ENCODE assay signal across 24 cellular contexts in the genomic region with DNA sequence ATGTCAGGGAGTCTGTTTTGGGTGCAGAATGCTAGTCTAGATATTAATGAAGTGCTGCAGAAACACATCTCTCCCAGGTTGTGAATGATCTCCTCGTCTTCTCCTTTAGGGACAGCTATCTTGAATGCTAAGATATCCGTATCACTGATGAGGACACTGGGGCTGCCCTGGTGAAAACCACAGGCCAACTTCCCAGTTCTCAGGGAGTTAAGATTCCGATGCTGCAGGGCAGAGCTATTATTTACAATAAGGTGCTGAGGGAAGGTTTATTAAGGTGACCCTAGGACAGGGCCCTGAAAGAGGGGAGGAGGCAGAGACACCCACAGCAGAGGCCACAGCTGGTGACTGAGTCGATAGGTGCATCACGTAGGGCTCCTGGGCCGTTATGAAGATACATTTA.
DNase-seq lines count a peak whose midpoint lies in the region; ATAC-seq, FAIRE-seq and TF ChIP-seq lines count a peak whose summit lies in the region.
"Had no signal": no experiment of that assay in that cellular context is flagged by ENCODE, and none has a peak within 500 bp of the region (broad histone marks: within the 10 kb centered on the region; RNA-seq: fewer than 3 reads in every experiment).

No MANE protein-coding gene starts in this region.

- 92% methylated on average over 6 of the region's 6 CpGs; no CpG with 5 or more reads in 1 of the 2 experiments for WGBS in H1 (ENCODE audit: extremely low coverage in 1 of 2, insufficient coverage in 1 of 2, insufficient read length in 1 of 2, insufficient replicate concordance in 2 of 2, low coverage in 1 of 2, low lambda C conversion rate in 2 of 2, missing lambda C conversion rate in 1 of 2), 2 experiments
- WGBS in pancreas, 2 donors = 82 to 85% methylated on average over 6 of the region's 6 CpGs

- no peak overlapping the region for H3K4me2 ChIP-seq in H1 (ENCODE audit: insufficient read depth in 1 of 2, low read depth in 2 of 2, low read length in 2 of 2)

- H3K36me3 ChIP-seq in left ventricle myocardium inferior (no peaks in the 10 kb centered on the region), H1 (ENCODE audit: control insufficient read depth in 2 of 4, insufficient read depth in 4 of 4, low read length in 3 of 4) (no peaks in the 10 kb centered on the region), neutrophil (no peaks in the 10 kb centered on the region), pancreas (no peaks in the 10 kb centered on the region)
- H3K36me3 ChIP-seq: tibial nerve, WERI-Rb-1 had no signal

- no peak overlapping the region for H3K56ac ChIP-seq in H1 (replicated peaks; ENCODE audit: insufficient read length, low read depth, low read length)

- H2AFZ ChIP-seq in H1 (ENCODE audit: low read length) = peak overlapping the region; percentile 12; the same call in 1 of the 2 replicates

- no peak overlapping the region for H3K9ac ChIP-seq in H1 (replicated peaks in 1 of 4; ENCODE audit: extremely low read depth in 1 of 4, low read depth in 3 of 4, low read length in 3 of 4)

- no peak overlapping the region for H4K8ac ChIP-seq in H1 (ENCODE audit: extremely low read depth, insufficient read depth, low read length)

- peak overlapping the region; percentile 36 for H4K91ac ChIP-seq in H1 (replicated peaks; ENCODE audit: insufficient read length, low read length)

- no peak overlapping the region for H2BK120ac ChIP-seq in H1 (replicated peaks; ENCODE audit: low read depth, low read length)

- no peak overlapping the region; the same call in 1 of the 2 replicates for H3K18ac ChIP-seq in H1 (ENCODE audit: extremely low read depth, low read length)

- CTCF ChIA-PET in H1 (lab: Charles Lee; ENCODE audit: partially characterized antibody) = interaction anchor here (1.0 kb wide), 1 partner anchor 173 kb away, joined by 5 read pairs; no protein-coding TSS in a partner anchor

- no peak for TF ChIP-seq POLR2A in H1 (IDR thresholded peaks at IDR 0.05; ENCODE audit: control extremely low read depth in 1 of 2, low read depth in 2 of 2, low read length in 2 of 2)

- H3K4me3 ChIP-seq in left ventricle myocardium inferior = no peak overlapping the region
- no peak overlapping the region for H3K4me3 ChIP-seq in HL-60 (replicated peaks; ENCODE audit: insufficient read depth, low read length)
- H3K4me3 ChIP-seq in H1 (ENCODE audit: extremely low read depth in 1 of 4, insufficient read depth in 2 of 4, low read depth in 3 of 4, low read length in 4 of 4) = no peak overlapping the region
- H3K4me3 ChIP-seq in neutrophil (ENCODE audit: low read depth in 1 of 2, low read length in 1 of 2) = peak overlapping the region in 1 of 2 experiments; percentile 25
- no peak overlapping the region for H3K4me3 ChIP-seq in pancreas
- H3K4me3 ChIP-seq: coronary artery, tibial nerve had no signal

- TF ChIP-seq CTCF in left ventricle myocardium inferior (IDR thresholded peaks at IDR 0.05; ENCODE audit: borderline replicate concordance) (no peak), HL-60 (IDR thresholded peaks at IDR 0.05; ENCODE audit: insufficient read depth, low read length) (no peak), H1 (IDR thresholded peaks at IDR 0.05; ENCODE audit: control extremely low read depth in 1 of 3, insufficient read depth in 1 of 3, low read depth in 1 of 3, low read length in 3 of 3) (no peak), neutrophil (IDR thresholded peaks at IDR 0.05) (no peak), pancreas (IDR thresholded peaks at IDR 0.05) (no peak)

- no peak overlapping the region for H2BK12ac ChIP-seq in H1 (ENCODE audit: low read depth, low read length)

- H3K27ac ChIP-seq in left ventricle myocardium inferior (replicated peaks) (peak overlapping the region; percentile 12), HL-60 (replicated peaks) (peak overlapping the region; percentile 78), H1 (ENCODE audit: low read depth, low read length) (no peak overlapping the region), neutrophil (peak overlapping the region; percentile 75), pancreas (no peak overlapping the region)
- H3K27ac ChIP-seq: coronary artery, tibial nerve, WERI-Rb-1 had no signal

- DNase-seq in left ventricle myocardium inferior (no peak), cardiac septum (ENCODE audit: low spot score) (no peak), HL-60 (ENCODE audit: low read depth in 1 of 2, low spot score in 1 of 2) (peak in 1 of 2 experiments; percentile 77), H1 (ENCODE audit: low read depth in 1 of 2, low spot score in 2 of 2) (no peak), activated T-cell treated with anti-CD3 and anti-CD28 coated beads for 4 hours (no peak), amniotic stem cell (lab: John Stamatoyannopoulos, UW) (no peak), pancreas (no peak)
- DNase-seq: activated CD4-positive, alpha-beta T cell treated with anti-CD3 and anti-CD28 coated beads for 4 hours; activated CD8-positive, alpha-beta T cell treated with anti-CD3 and anti-CD28 coated beads, Interleukin-2, amount 10 ng/mL, durations not matched to agents 7 days and 5 days; aorta; caudate nucleus; effector memory CD4-positive, alpha-beta T cell; erythroblast; NCI-H1092 treated with DMSO at 0.1 percent for 48 hours; NCI-H1694 treated with DMSO at 0.1 percent for 48 hours; NCI-H524; occipital lobe; PC-3; WERI-Rb-1 had no signal

- FAIRE-seq in H1 (lab: Jason Lieb, UNC) = no peak
- FAIRE-seq in pancreas (lab: Jason Lieb, UNC) = no peak

- no peak overlapping the region for H3K4ac ChIP-seq in H1 (replicated peaks; ENCODE audit: insufficient read length, low read depth, low read length)

- no peak overlapping the region for H4K5ac ChIP-seq in H1 (ENCODE audit: insufficient read length, low read depth, low read length)

- TF ChIP-seq RAD21 in H1 (IDR thresholded peaks at IDR 0.05 in 1 of 2, conservative IDR thresholded peaks at IDR 0.05 in 1 of 2; ENCODE audit: low read depth in 2 of 2, low read length in 2 of 2) = no peak

- H2AK5ac ChIP-seq in H1 (ENCODE audit: low read depth, low read length) = no peak overlapping the region

- ATAC-seq in pancreas = no peak
- ATAC-seq: activated CD8-positive, alpha-beta T cell treated with anti-CD3 and anti-CD28 coated beads, Interleukin-2, amount 10 ng/mL, durations not matched to agents 7 days and 5 days; left lobe of liver; PC-3; stimulated activated effector memory CD8-positive, alpha-beta T cell treated with anti-CD3 and anti-CD28 coated beads, Interleukin-12 subunit alpha, Interleukin-12 subunit beta, amount 100 ng/mL, for 72 hours had no signal

- H2BK15ac ChIP-seq in H1 (ENCODE audit: low read length) = no peak overlapping the region

- H2BK5ac ChIP-seq in H1 (ENCODE audit: low read depth, low read length) = no peak overlapping the region; the same call in 1 of the 2 replicates

- no peaks in the 10 kb centered on the region for H3K9me3 ChIP-seq in left ventricle myocardium inferior (replicated peaks)
- no peaks in the 10 kb centered on the region for H3K9me3 ChIP-seq in H1 (ENCODE audit: insufficient read depth in 2 of 2, low read depth in 1 of 2, low read length in 1 of 2)
- H3K9me3 ChIP-seq in neutrophil = no peaks in the 10 kb centered on the region
- no peaks in the 10 kb centered on the region for H3K9me3 ChIP-seq in pancreas
- H3K9me3 ChIP-seq: tibial nerve had no signal

- POLR2A ChIA-PET in H1 (lab: Charles Lee; ENCODE audit: partially characterized antibody) = no interaction called here

- no peak overlapping the region for H3K23ac ChIP-seq in H1 (ENCODE audit: insufficient read length)

- H3K4me1 ChIP-seq in left ventricle myocardium inferior = peaks cover 40% of the 10 kb centered on the region
- peaks cover 0 to 28% (median 19%) of the 10 kb centered on the region in 4 experiments for H3K4me1 ChIP-seq in H1 (replicated peaks in 1 of 4; ENCODE audit: control insufficient read depth in 3 of 4, insufficient read depth in 4 of 4, low read length in 3 of 4)
- peaks cover 51 to 54% of the 10 kb centered on the region in 2 experiments for H3K4me1 ChIP-seq in neutrophil (ENCODE audit: control insufficient read depth in 1 of 2, insufficient read depth in 1 of 2, low read depth in 1 of 2, low read length in 1 of 2)
- peaks cover 1 to 5% (median 4%) of the 10 kb centered on the region in 3 donors for H3K4me1 ChIP-seq in pancreas

- no peaks in the 10 kb centered on the region for H3K79me2 ChIP-seq in H1 (ENCODE audit: control insufficient read depth in 1 of 2, insufficient read depth in 2 of 2, low read length in 2 of 2)

- H3K14ac ChIP-seq in H1 (ENCODE audit: insufficient read length) = no peak overlapping the region

- H3K23me2 ChIP-seq in H1 (ENCODE audit: low read depth, low read length) = no peaks in the 10 kb centered on the region

- intact Hi-C loops in left ventricle myocardium inferior (cut with micrococcal nuclease) = no loop called here
- intact Hi-C loops in cardiac septum (cut with DNase I) = no loop called here
- intact Hi-C loops in pancreas (cut with DNase I) = no loop called here

- no peaks in the 10 kb centered on the region for H3K27me3 ChIP-seq in left ventricle myocardium inferior (ENCODE audit: low read depth)
- H3K27me3 ChIP-seq in HL-60 (ENCODE audit: insufficient read depth, poor library complexity, severe bottlenecking) = no peaks in the 10 kb centered on the region
- H3K27me3 ChIP-seq in H1 (replicated peaks in 1 of 4; ENCODE audit: control insufficient read depth in 3 of 4, extremely low read depth in 1 of 4, insufficient read depth in 3 of 4, low read length in 3 of 4) = no peaks in the 10 kb centered on the region
- no peaks in the 10 kb centered on the region for H3K27me3 ChIP-seq in neutrophil
- H3K27me3 ChIP-seq in pancreas = no peaks in the 10 kb centered on the region
- H3K27me3 ChIP-seq: tibial nerve had no signal

- H4K20me1 ChIP-seq in H1 (replicated peaks in 1 of 2; ENCODE audit: control insufficient read depth in 1 of 2, insufficient read depth in 2 of 2, low read length in 2 of 2) = no peaks in the 10 kb centered on the region

- H2BK20ac ChIP-seq in H1 (ENCODE audit: low read length) = no peak overlapping the region

- no peaks in the 10 kb centered on the region for H3K79me1 ChIP-seq in H1 (ENCODE audit: low read depth, low read length)

- no peak for TF ChIP-seq EP300 in H1 (IDR thresholded peaks at IDR 0.05; ENCODE audit: borderline replicate concordance in 1 of 2, low read depth in 2 of 2, low read length in 2 of 2)

TF ChIP-seq in H1, 55 proteins besides CTCF, POLR2A, EP300 and RAD21 (continues in another document):
- TF ChIP-seq TBP (IDR thresholded peaks at IDR 0.05; ENCODE audit: low read depth, low read length) = no peak
- no peak for TF ChIP-seq POLR2AphosphoS5 (IDR thresholded peaks at IDR 0.05; ENCODE audit: low read depth, low read length)
- TF ChIP-seq ASH2L (IDR thresholded peaks at IDR 0.05; ENCODE audit: low read length) = no peak
- TF ChIP-seq, protein P1, sequence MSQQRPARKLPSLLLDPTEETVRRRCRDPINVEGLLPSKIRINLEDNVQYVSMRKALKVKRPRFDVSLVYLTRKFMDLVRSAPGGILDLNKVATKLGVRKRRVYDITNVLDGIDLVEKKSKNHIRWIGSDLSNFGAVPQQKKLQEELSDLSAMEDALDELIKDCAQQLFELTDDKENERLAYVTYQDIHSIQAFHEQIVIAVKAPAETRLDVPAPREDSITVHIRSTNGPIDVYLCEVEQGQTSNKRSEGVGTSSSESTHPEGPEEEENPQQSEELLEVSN (IDR thresholded peaks at IDR 0.05) = no peak
- TF ChIP-seq CREB1 (IDR thresholded peaks at IDR 0.05) = no peak
- no peak for TF ChIP-seq SIRT6 (IDR thresholded peaks at IDR 0.05; ENCODE audit: low read length)
- TF ChIP-seq TCF12 (IDR thresholded peaks at IDR 0.05; ENCODE audit: low read depth, low read length) = no peak

Comparison
In these comparisons a context has a peak if more than half of its experiments do, and no peak if none do; other contexts are left out.
1. H3K27ac ChIP-seq: peak in left ventricle myocardium inferior (single experiment), HL-60 (single experiment) and neutrophil (single experiment); none in H1 (single experiment) and pancreas (0 of 4).